In genomic region chr2:6865346-6866238, GRCh38 we compare ENCODE assay signal across 8 cellular contexts. TPM values are rescaled to one million over a fixed set of nuclear protein-coding genes. Genes with fewer than 3 reads are reported as not detected.
DNase-seq lines count a peak whose midpoint lies in the region; ATAC-seq and TF ChIP-seq lines count a peak whose summit lies in the region.

CMPK2 (minus strand) TSS chr2:6865907; CDS start chr2:6865696, 211 bp downstream.

- peaks cover 2% of the 10 kb centered on the region for H3K9me3 Mint-ChIP-seq in endodermal cell

- H3K9me3 ChIP-seq in endodermal cell (ENCODE audit: control insufficient read depth, low read length) (peaks cover 1% of the 10 kb centered on the region), mononuclear cell (ENCODE audit: low read depth, low read length) (peaks cover 6% of the 10 kb centered on the region)

- H3K4me3 ChIP-seq in AG09309 (ENCODE audit: control insufficient read depth, low read depth, low read length) (peak within 1 kb of the TSS; percentile 58), endodermal cell (ENCODE audit: low read length) (peak within 1 kb of the TSS; percentile 85), mononuclear cell (ENCODE audit: low read length) (peak within 1 kb of the TSS; percentile 64)

- H3K9ac ChIP-seq in endodermal cell (ENCODE audit: extremely low read depth, low read length, poor library complexity, severe bottlenecking): no peak within 1 kb of the TSS

- DNase-seq in AG09309 (ENCODE audit: low read depth): no peak
- DNase-seq in NCI-H345 (lab: John Stamatoyannopoulos, UW): peak; percentile 78
- DNase-seq in activated CD8-positive, alpha-beta memory T cell treated with anti-CD3 and anti-CD28 coated beads for 1 hour (ENCODE audit: extremely low read depth in 1 of 2, low read depth in 1 of 2): peak; percentile 23 to 76
- peak; percentile 86 for DNase-seq in endodermal cell
- peak; percentile 58 to 72 for DNase-seq in stimulated activated CD8-positive, alpha-beta memory T cell treated with anti-CD3 and anti-CD28 coated beads, Interleukin-7, amount 100 ng/mL, for 1 hour (ENCODE audit: low read depth in 2 of 2)

- H3K36me3 ChIP-seq in endodermal cell (ENCODE audit: control insufficient read depth, insufficient read depth, low read length): no peaks in the 10 kb centered on the region

- H3K36me3 Mint-ChIP-seq in endodermal cell (ENCODE audit: low read depth): no peaks in the 10 kb centered on the region

- no peak within 1 kb of the TSS for H3K27ac ChIP-seq in endodermal cell (ENCODE audit: low read depth, low read length)

- peaks cover 51% of the 10 kb centered on the region for H3K27me3 Mint-ChIP-seq in endodermal cell (ENCODE audit: insufficient read depth)

- ATAC-seq in GM18517 (IDR thresholded peaks at IDR 0.05; ENCODE audit: unreplicated experiment) (peak; percentile 78), HG03025 (IDR thresholded peaks at IDR 0.05; ENCODE audit: low FRiP score, unreplicated experiment) (peak; percentile 74)

- H3K4me1 Mint-ChIP-seq in endodermal cell: peaks cover 6% of the 10 kb centered on the region

- 0 to 1% methylated on average over 29 to 114 of the region's 114 CpGs for WGBS in endodermal cell (ENCODE audit: insufficient coverage in 1 of 2, insufficient read length in 1 of 2), 2 experiments

- H3K4me3 Mint-ChIP-seq in endodermal cell: peak within 1 kb of the TSS; percentile 67

- TF ChIP-seq CTCF in AG09309 (IDR thresholded peaks at IDR 0.05; ENCODE audit: control insufficient read depth, insufficient read depth, low read depth, low read length, missing control alignments) (no peak), endodermal cell (conservative IDR thresholded peaks at IDR 0.05) (peak; percentile 48)

- H3K4me1 ChIP-seq in endodermal cell (ENCODE audit: control insufficient read depth, insufficient read depth, low read length) (no peaks in the 10 kb centered on the region), mononuclear cell (ENCODE audit: insufficient read depth, low read length) (peaks cover 32% of the 10 kb centered on the region)

- H3K27me3 ChIP-seq in endodermal cell (ENCODE audit: control insufficient read depth, insufficient read depth, low read length, poor library complexity, severe bottlenecking) (peaks cover 54% of the 10 kb centered on the region), mononuclear cell (ENCODE audit: insufficient read depth, low read length) (no peaks in the 10 kb centered on the region)

- peak within 1 kb of the TSS; percentile 4 for H3K27ac Mint-ChIP-seq in endodermal cell

RNA-seq across cellular contexts. Expression of gene CMPK2, which starts in this region (rescaled TPM):
- total RNA-seq in endodermal cell (1 to 10 TPM; 2.1 to 3.8 TPM), mononuclear cell (12.8 TPM)
- 1.4 TPM for polyA plus RNA-seq in endodermal cell (2013, experiment 1 of 2)
- polyA plus RNA-seq in endodermal cell (2013, experiment 2 of 2): 1.5 TPM
